In genomic region chr1:193104906-193105820, GRCh38 we compare ENCODE assay signal across 1 cellular context.
A peak's percentile ranks its signal among the peaks of the same experiment; 100 is the strongest.
TF ChIP-seq lines count a peak whose summit lies in the region.

GLRX2 (minus strand) TSS chr1:193105414; CDS start chr1:193105382, 32 bp downstream.

TF ChIP-seq in HEK293, 187 proteins besides CTCF, POLR2A, EP300 and RAD21 (continued from another document and continues in another):
- TF ChIP-seq ZBTB8A (tag by site-specific recombination; IDR thresholded peaks at IDR 0.05) (peak; percentile 75), GFI1B (tag by site-specific recombination; IDR thresholded peaks at IDR 0.05) (no peak), TCF7L2 (IDR thresholded peaks at IDR 0.05; ENCODE audit: borderline replicate concordance, low read depth, low read length) (no peak), PRDM2 (tag by site-specific recombination; IDR thresholded peaks at IDR 0.05; ENCODE audit: borderline replicate concordance) (no peak), ZNF335 (tag by site-specific recombination; conservative IDR thresholded peaks at IDR 0.05) (peak; percentile 79; the same call in 1 of the 2 replicates), ZNF416 (tag by site-specific recombination; IDR thresholded peaks at IDR 0.05) (no peak), ZBTB20 (tag by site-specific recombination; IDR thresholded peaks at IDR 0.05) (peak; percentile 90), ZNF292 (tag by site-specific recombination; IDR thresholded peaks at IDR 0.05; ENCODE audit: borderline replicate concordance, low read depth) (no peak), GLI4 (tag by site-specific recombination; IDR thresholded peaks at IDR 0.05) (no peak), MYNN (tag by site-specific recombination; IDR thresholded peaks at IDR 0.05; ENCODE audit: borderline replicate concordance) (no peak), ZNF707 (tag by site-specific recombination; IDR thresholded peaks at IDR 0.05) (no peak), ZNF112 (tag by site-specific recombination; IDR thresholded peaks at IDR 0.05) (no peak), TRIM28 (IDR thresholded peaks at IDR 0.05; ENCODE audit: borderline replicate concordance, low read length) (no peak), SP3 (tag by site-specific recombination; IDR thresholded peaks at IDR 0.05) (peak; percentile 74), ZNF544 (tag by site-specific recombination; IDR thresholded peaks at IDR 0.05) (no peak), ZNF521 (tag by site-specific recombination; IDR thresholded peaks at IDR 0.05) (no peak), KLF17 (tag by site-specific recombination; IDR thresholded peaks at IDR 0.05) (peak; percentile 64; the same call in 1 of the 2 replicates), ZBTB6 (tag by site-specific recombination; IDR thresholded peaks at IDR 0.05) (no peak), ZNF664 (tag by site-specific recombination; IDR thresholded peaks at IDR 0.05) (no peak), ZNF704 (tag by site-specific recombination; IDR thresholded peaks at IDR 0.05) (no peak), ZSCAN18 (tag by site-specific recombination; IDR thresholded peaks at IDR 0.05) (no peak), ZNF518A (tag by site-specific recombination; conservative IDR thresholded peaks at IDR 0.05; ENCODE audit: low read depth) (no peak), ZNF585B (tag by site-specific recombination; IDR thresholded peaks at IDR 0.05) (no peak), ZBTB26 (tag by site-specific recombination; optimal IDR thresholded peaks at IDR 0.05) (peak; percentile 95), ZEB2 (tag by site-specific recombination; IDR thresholded peaks at IDR 0.05) (0 out of 2 replicates have a peak, but pooled peaks have one; percentile 37), KLF8 (tag by site-specific recombination; IDR thresholded peaks at IDR 0.05) (peak; percentile 75), ZNF501 (tag by site-specific recombination; IDR thresholded peaks at IDR 0.05) (no peak), ZBTB7A (tag by site-specific recombination; IDR thresholded peaks at IDR 0.05; ENCODE audit: low read depth) (no peak), ZNF785 (tag by site-specific recombination; IDR thresholded peaks at IDR 0.05) (no peak), ZNF548 (tag by site-specific recombination; IDR thresholded peaks at IDR 0.05) (peak; percentile 41; the same call in 1 of the 2 replicates), PATZ1 (tag by site-specific recombination; IDR thresholded peaks at IDR 0.05) (no peak; the same call in 1 of the 2 replicates), PRDM4 (tag by site-specific recombination; IDR thresholded peaks at IDR 0.05) (no peak), BCL11B (tag by site-specific recombination; IDR thresholded peaks at IDR 0.05; ENCODE audit: low read depth) (peak; percentile 13; the same call in 1 of the 2 replicates)
